1 cellular context compared by ENCODE assay signal in the genomic region with DNA sequence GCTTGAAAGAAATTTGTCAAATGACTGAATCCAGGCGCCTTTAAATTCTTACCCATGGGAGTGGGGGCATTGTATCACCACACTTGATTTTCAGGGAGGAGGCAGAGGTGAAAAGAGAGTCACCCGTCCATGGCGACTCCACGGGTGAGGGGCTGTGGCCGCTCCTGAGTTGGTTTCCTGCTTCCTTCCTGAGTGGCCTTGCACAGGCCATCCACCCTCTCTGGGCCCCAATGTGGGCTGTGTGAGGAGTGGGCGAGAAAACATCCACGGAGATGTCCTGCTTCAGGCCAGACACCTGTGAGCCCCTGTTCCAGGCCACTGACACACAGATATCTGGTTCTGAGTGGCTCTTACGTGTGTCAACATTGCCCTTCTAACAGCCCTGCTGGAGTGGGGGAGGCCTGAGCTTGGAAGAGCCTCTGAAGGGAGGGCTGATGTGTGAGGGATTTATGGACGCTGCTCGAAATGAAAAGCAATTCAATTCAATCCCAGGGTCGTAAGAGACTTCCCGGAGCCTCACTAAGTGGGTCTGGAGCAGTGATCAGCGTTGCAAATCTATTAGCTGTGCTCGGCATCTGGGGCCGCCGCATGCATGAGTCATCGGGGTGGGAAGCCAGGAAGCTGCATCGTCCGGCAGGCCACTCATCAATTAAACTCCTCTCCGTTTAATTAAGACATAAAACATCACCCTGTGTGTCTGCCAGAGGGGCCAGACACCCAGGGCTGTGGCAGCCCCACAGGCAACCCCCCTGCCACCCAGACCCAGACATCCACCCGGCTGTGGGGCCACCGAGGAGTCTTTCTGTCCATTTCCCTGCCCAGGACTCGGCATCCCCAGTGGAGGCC.
TF ChIP-seq lines count a peak whose summit lies in the region.

No MANE protein-coding gene starts in this region.

TF ChIP-seq in GM23338, 12 proteins besides CTCF, POLR2A, EP300 and RAD21 (continued from another document):
- TF ChIP-seq, protein P1, sequence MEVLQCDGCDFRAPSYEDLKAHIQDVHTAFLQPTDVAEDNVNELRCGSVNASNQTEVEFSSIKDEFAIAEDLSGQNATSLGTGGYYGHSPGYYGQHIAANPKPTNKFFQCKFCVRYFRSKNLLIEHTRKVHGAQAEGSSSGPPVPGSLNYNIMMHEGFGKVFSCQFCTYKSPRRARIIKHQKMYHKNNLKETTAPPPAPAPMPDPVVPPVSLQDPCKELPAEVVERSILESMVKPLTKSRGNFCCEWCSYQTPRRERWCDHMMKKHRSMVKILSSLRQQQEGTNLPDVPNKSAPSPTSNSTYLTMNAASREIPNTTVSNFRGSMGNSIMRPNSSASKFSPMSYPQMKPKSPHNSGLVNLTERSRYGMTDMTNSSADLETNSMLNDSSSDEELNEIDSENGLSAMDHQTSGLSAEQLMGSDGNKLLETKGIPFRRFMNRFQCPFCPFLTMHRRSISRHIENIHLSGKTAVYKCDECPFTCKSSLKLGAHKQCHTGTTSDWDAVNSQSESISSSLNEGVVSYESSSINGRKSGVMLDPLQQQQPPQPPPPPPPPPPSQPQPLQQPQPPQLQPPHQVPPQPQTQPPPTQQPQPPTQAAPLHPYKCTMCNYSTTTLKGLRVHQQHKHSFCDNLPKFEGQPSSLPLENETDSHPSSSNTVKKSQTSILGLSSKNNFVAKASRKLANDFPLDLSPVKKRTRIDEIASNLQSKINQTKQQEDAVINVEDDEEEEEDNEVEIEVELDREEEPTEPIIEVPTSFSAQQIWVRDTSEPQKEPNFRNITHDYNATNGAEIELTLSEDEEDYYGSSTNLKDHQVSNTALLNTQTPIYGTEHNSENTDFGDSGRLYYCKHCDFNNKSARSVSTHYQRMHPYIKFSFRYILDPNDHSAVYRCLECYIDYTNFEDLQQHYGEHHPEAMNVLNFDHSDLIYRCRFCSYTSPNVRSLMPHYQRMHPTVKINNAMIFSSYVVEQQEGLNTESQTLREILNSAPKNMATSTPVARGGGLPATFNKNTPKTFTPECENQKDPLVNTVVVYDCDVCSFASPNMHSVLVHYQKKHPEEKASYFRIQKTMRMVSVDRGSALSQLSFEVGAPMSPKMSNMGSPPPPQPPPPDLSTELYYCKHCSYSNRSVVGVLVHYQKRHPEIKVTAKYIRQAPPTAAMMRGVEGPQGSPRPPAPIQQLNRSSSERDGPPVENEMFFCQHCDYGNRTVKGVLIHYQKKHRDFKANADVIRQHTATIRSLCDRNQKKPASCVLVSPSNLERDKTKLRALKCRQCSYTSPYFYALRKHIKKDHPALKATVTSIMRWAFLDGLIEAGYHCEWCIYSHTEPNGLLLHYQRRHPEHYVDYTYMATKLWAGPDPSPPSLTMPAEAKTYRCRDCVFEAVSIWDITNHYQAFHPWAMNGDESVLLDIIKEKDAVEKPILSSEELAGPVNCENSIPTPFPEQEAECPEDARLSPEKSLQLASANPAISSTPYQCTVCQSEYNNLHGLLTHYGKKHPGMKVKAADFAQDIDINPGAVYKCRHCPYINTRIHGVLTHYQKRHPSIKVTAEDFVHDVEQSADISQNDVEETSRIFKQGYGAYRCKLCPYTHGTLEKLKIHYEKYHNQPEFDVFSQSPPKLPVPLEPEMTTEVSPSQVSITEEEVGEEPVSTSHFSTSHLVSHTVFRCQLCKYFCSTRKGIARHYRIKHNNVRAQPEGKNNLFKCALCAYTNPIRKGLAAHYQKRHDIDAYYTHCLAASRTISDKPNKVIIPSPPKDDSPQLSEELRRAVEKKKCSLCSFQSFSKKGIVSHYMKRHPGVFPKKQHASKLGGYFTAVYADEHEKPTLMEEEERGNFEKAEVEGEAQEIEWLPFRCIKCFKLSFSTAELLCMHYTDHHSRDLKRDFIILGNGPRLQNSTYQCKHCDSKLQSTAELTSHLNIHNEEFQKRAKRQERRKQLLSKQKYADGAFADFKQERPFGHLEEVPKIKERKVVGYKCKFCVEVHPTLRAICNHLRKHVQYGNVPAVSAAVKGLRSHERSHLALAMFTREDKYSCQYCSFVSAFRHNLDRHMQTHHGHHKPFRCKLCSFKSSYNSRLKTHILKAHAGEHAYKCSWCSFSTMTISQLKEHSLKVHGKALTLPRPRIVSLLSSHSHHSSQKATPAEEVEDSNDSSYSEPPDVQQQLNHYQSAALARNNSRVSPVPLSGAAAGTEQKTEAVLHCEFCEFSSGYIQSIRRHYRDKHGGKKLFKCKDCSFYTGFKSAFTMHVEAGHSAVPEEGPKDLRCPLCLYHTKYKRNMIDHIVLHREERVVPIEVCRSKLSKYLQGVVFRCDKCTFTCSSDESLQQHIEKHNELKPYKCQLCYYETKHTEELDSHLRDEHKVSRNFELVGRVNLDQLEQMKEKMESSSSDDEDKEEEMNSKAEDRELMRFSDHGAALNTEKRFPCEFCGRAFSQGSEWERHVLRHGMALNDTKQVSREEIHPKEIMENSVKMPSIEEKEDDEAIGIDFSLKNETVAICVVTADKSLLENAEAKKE (CRISPR knock-in tag; IDR thresholded peaks at IDR 0.05): no peak
- no peak for TF ChIP-seq EZH2phosphoT487 (IDR thresholded peaks at IDR 0.05; ENCODE audit: unreplicated experiment)
- TF ChIP-seq, protein P2, sequence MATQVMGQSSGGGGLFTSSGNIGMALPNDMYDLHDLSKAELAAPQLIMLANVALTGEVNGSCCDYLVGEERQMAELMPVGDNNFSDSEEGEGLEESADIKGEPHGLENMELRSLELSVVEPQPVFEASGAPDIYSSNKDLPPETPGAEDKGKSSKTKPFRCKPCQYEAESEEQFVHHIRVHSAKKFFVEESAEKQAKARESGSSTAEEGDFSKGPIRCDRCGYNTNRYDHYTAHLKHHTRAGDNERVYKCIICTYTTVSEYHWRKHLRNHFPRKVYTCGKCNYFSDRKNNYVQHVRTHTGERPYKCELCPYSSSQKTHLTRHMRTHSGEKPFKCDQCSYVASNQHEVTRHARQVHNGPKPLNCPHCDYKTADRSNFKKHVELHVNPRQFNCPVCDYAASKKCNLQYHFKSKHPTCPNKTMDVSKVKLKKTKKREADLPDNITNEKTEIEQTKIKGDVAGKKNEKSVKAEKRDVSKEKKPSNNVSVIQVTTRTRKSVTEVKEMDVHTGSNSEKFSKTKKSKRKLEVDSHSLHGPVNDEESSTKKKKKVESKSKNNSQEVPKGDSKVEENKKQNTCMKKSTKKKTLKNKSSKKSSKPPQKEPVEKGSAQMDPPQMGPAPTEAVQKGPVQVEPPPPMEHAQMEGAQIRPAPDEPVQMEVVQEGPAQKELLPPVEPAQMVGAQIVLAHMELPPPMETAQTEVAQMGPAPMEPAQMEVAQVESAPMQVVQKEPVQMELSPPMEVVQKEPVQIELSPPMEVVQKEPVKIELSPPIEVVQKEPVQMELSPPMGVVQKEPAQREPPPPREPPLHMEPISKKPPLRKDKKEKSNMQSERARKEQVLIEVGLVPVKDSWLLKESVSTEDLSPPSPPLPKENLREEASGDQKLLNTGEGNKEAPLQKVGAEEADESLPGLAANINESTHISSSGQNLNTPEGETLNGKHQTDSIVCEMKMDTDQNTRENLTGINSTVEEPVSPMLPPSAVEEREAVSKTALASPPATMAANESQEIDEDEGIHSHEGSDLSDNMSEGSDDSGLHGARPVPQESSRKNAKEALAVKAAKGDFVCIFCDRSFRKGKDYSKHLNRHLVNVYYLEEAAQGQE (IDR thresholded peaks at IDR 0.05; ENCODE audit: unreplicated experiment): no peak
- no peak for TF ChIP-seq JUNB (IDR thresholded peaks at IDR 0.05; ENCODE audit: unreplicated experiment)
- TF ChIP-seq CREB1 (CRISPR knock-in tag; IDR thresholded peaks at IDR 0.05; ENCODE audit: low read depth): no peak
- TF ChIP-seq, protein P3, sequence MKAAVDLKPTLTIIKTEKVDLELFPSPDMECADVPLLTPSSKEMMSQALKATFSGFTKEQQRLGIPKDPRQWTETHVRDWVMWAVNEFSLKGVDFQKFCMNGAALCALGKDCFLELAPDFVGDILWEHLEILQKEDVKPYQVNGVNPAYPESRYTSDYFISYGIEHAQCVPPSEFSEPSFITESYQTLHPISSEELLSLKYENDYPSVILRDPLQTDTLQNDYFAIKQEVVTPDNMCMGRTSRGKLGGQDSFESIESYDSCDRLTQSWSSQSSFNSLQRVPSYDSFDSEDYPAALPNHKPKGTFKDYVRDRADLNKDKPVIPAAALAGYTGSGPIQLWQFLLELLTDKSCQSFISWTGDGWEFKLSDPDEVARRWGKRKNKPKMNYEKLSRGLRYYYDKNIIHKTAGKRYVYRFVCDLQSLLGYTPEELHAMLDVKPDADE (IDR thresholded peaks at IDR 0.05): no peak
